ENCODE assay signal across 8 cellular contexts in the genomic region with DNA sequence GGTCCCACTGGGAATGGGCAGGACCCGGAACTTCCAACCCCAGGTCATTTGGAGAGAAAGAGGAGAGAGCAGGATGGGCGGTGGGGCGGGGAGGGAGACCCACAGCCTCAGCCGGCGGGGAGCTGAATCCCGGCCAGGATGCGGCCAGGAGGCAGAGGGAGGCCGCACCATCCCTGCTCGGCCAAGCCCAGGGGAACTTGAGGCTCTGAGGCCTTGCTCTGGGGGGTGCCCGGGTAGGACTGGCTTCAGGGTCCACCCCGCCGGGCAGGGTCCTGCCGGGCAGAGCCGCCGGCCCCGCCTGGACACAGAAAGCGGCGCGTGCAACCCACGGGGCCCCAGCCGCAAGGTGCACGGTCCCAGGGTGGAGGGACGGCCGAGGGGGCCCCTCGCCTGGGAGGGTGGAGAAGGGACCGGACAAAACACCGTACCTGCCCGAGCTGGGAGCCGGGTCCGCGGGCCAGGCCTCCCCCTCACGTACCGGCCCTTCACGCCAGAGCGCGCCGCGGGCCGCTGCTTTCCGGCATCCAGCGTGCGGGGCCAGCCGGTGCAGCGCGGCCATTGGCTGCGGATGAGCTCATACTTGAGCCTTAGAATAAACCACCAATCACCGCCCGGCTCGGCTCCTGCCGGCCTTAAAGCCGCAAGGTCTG. TPM values are rescaled to one million over a fixed set of nuclear protein-coding genes. Genes with fewer than 3 reads are reported as not detected.
DNase-seq lines count a peak whose midpoint lies in the region; ATAC-seq and TF ChIP-seq lines count a peak whose summit lies in the region.

RPS6KL1 (minus strand) TSS at position 509 of the 650 bp plus-strand sequence. CDS start 1,719 bp downstream, outside the sequence.

- DNase-seq in NCI-H226 (peak; percentile 80), choroid plexus epithelial cell (ENCODE audit: low read depth) (peak; percentile 82), kidney glomerular epithelial cell (lab: John Stamatoyannopoulos, UW) (peak; percentile 52)
- peak; percentile 86 for DNase-seq in activated CD4-positive, alpha-beta T cell treated with anti-CD3 and anti-CD28 coated beads for 36 hours
- DNase-seq in stimulated activated CD4-positive, alpha-beta T cell treated with anti-CD3 and anti-CD28 coated beads, Interleukin-15, amount 100 ng/mL, for 24 hours, result peak; percentile 88

- POLR2A ChIA-PET in activated CD4-positive, alpha-beta T cell treated with anti-CD3 and anti-CD28 coated beads for 36 hours (lab: Charles Lee), result interaction anchor here (0.6 to 1.0 kb wide), 3 partner anchors 38 to 738 kb away, joined by 3 to 5 read pairs (median 3); partner anchors contain the start of gene TTLL5

- intact Hi-C loops in activated CD4-positive, alpha-beta T cell treated with anti-CD3 and anti-CD28 coated beads for 36 hours (cut with DNase I, micrococcal nuclease), result loop anchor here in 1 of 2 experiments (1.0 kb wide), 1 partner anchor 42 kb away; the partner anchor contains the start of gene DLST

- H3K27ac Mint-ChIP-seq in activated CD4-positive, alpha-beta T cell treated with anti-CD3 and anti-CD28 coated beads for 36 hours, result peak within 1 kb of the TSS; percentile 39

- H3K9me3 Mint-ChIP-seq in activated CD4-positive, alpha-beta T cell treated with anti-CD3 and anti-CD28 coated beads for 36 hours (ENCODE audit: low read depth), result no peaks in the 10 kb centered on the region

- H3K4me1 Mint-ChIP-seq in activated CD4-positive, alpha-beta T cell treated with anti-CD3 and anti-CD28 coated beads for 36 hours, result peaks cover 10% of the 10 kb centered on the region

- H3K4me3 Mint-ChIP-seq in activated CD4-positive, alpha-beta T cell treated with anti-CD3 and anti-CD28 coated beads for 36 hours, result peak within 1 kb of the TSS; percentile 66

- TF ChIP-seq CTCF in choroid plexus epithelial cell (conservative IDR thresholded peaks at IDR 0.05; ENCODE audit: low read depth, low read length), result no peak

- CTCF ChIA-PET in activated CD4-positive, alpha-beta T cell treated with anti-CD3 and anti-CD28 coated beads for 36 hours (lab: Charles Lee), result interaction anchor here (0.5 to 3.1 kb wide), 14 partner anchors 10 to 140 kb away, joined by 3 to 23 read pairs (median 4); no protein-coding TSS in a partner anchor

- H3K36me3 Mint-ChIP-seq in activated CD4-positive, alpha-beta T cell treated with anti-CD3 and anti-CD28 coated beads for 36 hours (ENCODE audit: low read depth), result no peaks in the 10 kb centered on the region

- peaks cover 6% of the 10 kb centered on the region for H3K27me3 Mint-ChIP-seq in activated CD4-positive, alpha-beta T cell treated with anti-CD3 and anti-CD28 coated beads for 36 hours

- peak within 1 kb of the TSS; percentile 65 for H3K4me3 ChIP-seq in choroid plexus epithelial cell (ENCODE audit: low read depth, low read length)

- ATAC-seq in GM18858 (IDR thresholded peaks at IDR 0.05; ENCODE audit: unreplicated experiment) (peak; percentile 80), HG03135 (IDR thresholded peaks at IDR 0.05; ENCODE audit: unreplicated experiment) (peak; percentile 94), HG03025 (IDR thresholded peaks at IDR 0.05; ENCODE audit: low FRiP score, unreplicated experiment) (no peak)
- ATAC-seq in activated CD4-positive, alpha-beta T cell treated with anti-CD3 and anti-CD28 coated beads for 36 hours, result peak; percentile 99

RNA-seq across cellular contexts. Expression of gene RPS6KL1, which starts in this region (rescaled TPM):
- total RNA-seq in activated CD4-positive, alpha-beta T cell treated with anti-CD3 and anti-CD28 coated beads for 36 hours, result 1 to 10 TPM; 5.6 to 6.0 TPM
